ENCODE assay signal across 24 cellular contexts in genomic region chr16:81489547-81490267, GRCh38. TPM values are rescaled to one million over a fixed set of nuclear protein-coding genes. Genes with fewer than 3 reads are reported as not detected.
DNase-seq lines count a peak whose midpoint lies in the region; ATAC-seq, FAIRE-seq and TF ChIP-seq lines count a peak whose summit lies in the region.
"Had no signal": no experiment of that assay in that cellular context is flagged by ENCODE, and none has a peak within 500 bp of the region (broad histone marks: within the 10 kb centered on the region; RNA-seq: fewer than 3 reads in every experiment).

No MANE protein-coding gene starts in this region.

- no peak overlapping the region for H4K8ac ChIP-seq in trophoblast cell (ENCODE audit: low read depth, low read length)

- no peak for ATAC-seq in stimulated activated naive CD8-positive, alpha-beta T cell treated with anti-CD3 and anti-CD28 coated beads, Interleukin-15, Interleukin-2, amounts not matched to agents 100 U/mL and 50 U/mL, for 24 hours
- ATAC-seq in stimulated activated naive CD8-positive, alpha-beta T cell treated with anti-CD3 and anti-CD28 coated beads, Interleukin-15, amount 100 ng/mL, for 72 hours: no peak
- ATAC-seq in GM21825 (IDR thresholded peaks at IDR 0.05; ENCODE audit: unreplicated experiment): no peak
- ATAC-seq: activated CD4-positive, alpha-beta T cell treated with anti-CD3 and anti-CD28 coated beads for 36 hours; activated CD8-positive, alpha-beta memory T cell treated with anti-CD3 and anti-CD28 coated beads, Interleukin-2, amount 10 ng/mL, durations not matched to agents 7 days and 5 days; SK-N-SH treated with all-trans-retinoic acid at 6 μM for 48 hours had no signal

- POLR2A ChIA-PET in RWPE1 (lab: Yijun Ruan, JAX; ENCODE audit: low non-redundant PET): no interaction called here

- H3K36me3 ChIP-seq in kidney (ENCODE audit: control insufficient read depth in 1 of 2, insufficient read depth in 2 of 2, low read length in 2 of 2) (no peaks in the 10 kb centered on the region), trophoblast cell (ENCODE audit: control insufficient read depth in 1 of 2, insufficient read depth in 2 of 2, low read length in 2 of 2) (peaks cover 4 to 14% of the 10 kb centered on the region in 2 experiments), HAP-1 (replicated peaks) (no peaks in the 10 kb centered on the region; the same call in 1 of the 2 replicates)
- H3K36me3 ChIP-seq: brain microvascular endothelial cell, right atrium auricular region, transverse colon had no signal

- H3K23ac ChIP-seq in trophoblast cell (ENCODE audit: low read length): no peak overlapping the region

- no peak overlapping the region for H2BK5ac ChIP-seq in trophoblast cell (ENCODE audit: low read depth, low read length, poor library complexity)

- no peak for TF ChIP-seq CTCF in GM12865 (IDR thresholded peaks at IDR 0.05; ENCODE audit: insufficient read depth, low read depth, low read length, missing control alignments)
- TF ChIP-seq CTCF in RWPE1 (conservative IDR thresholded peaks at IDR 0.05; ENCODE audit: low read depth): no peak
- no peak for TF ChIP-seq CTCF in kidney (IDR thresholded peaks at IDR 0.05; ENCODE audit: borderline replicate concordance, extremely low read depth, insufficient read depth)

- no peaks in the 10 kb centered on the region for H3K9me3 Mint-ChIP-seq in stimulated activated naive CD8-positive, alpha-beta T cell treated with anti-CD3 and anti-CD28 coated beads, Interleukin-15, amount 100 ng/mL, for 72 hours

- H3K9me3 ChIP-seq in kidney (ENCODE audit: control insufficient read depth in 1 of 2, low read length in 2 of 2): no peaks in the 10 kb centered on the region
- no peaks in the 10 kb centered on the region for H3K9me3 ChIP-seq in trophoblast cell (ENCODE audit: insufficient read depth, low read depth, low read length)
- no peaks in the 10 kb centered on the region for H3K9me3 ChIP-seq in HAP-1
- H3K9me3 ChIP-seq: right atrium auricular region, transverse colon had no signal

- H3K79me1 ChIP-seq in trophoblast cell (ENCODE audit: low read length): peaks cover 2% of the 10 kb centered on the region

- intact Hi-C loops in kidney (cut with DNase I): no loop called here

- H2AK5ac ChIP-seq in trophoblast cell (ENCODE audit: low read length): no peak overlapping the region

- peaks cover 34% of the 10 kb centered on the region for H3K4me1 Mint-ChIP-seq in stimulated activated naive CD8-positive, alpha-beta T cell treated with anti-CD3 and anti-CD28 coated beads, Interleukin-15, amount 100 ng/mL, for 72 hours

- CTCF ChIA-PET in RWPE1 (lab: Yijun Ruan, JAX): no interaction called here

- H3K18ac ChIP-seq in trophoblast cell (ENCODE audit: low read length): no peak overlapping the region

- H4K12ac ChIP-seq in trophoblast cell (ENCODE audit: low read depth, low read length): no peak overlapping the region

- no peak for FAIRE-seq in kidney (lab: Jason Lieb, UNC)
- FAIRE-seq: GM19239, keratinocyte had no signal

- H2AFZ ChIP-seq in trophoblast cell (ENCODE audit: insufficient read depth, low read length, poor library complexity): no peak overlapping the region

- H3K9ac ChIP-seq in kidney (ENCODE audit: low read length in 2 of 2) (peak overlapping the region in 1 of 2 donors; percentile 10), trophoblast cell (ENCODE audit: low read length) (no peak overlapping the region)

- H3K27me3 ChIP-seq in trophoblast cell (ENCODE audit: insufficient read depth, low read length): no peaks in the 10 kb centered on the region
- no peaks in the 10 kb centered on the region for H3K27me3 ChIP-seq in HAP-1 (ENCODE audit: low read depth)
- H3K27me3 ChIP-seq: brain microvascular endothelial cell, right atrium auricular region, transverse colon had no signal

- WGBS in trophoblast cell (ENCODE audit: extremely low coverage, insufficient coverage, insufficient read length): no CpG with 5 or more reads among the region's 12 CpGs

- H3K27ac Mint-ChIP-seq in stimulated activated naive CD8-positive, alpha-beta T cell treated with anti-CD3 and anti-CD28 coated beads, Interleukin-15, amount 100 ng/mL, for 72 hours: peak overlapping the region in 1 of 2 donors; percentile 34
- H3K27ac Mint-ChIP-seq: activated CD4-positive, alpha-beta T cell treated with anti-CD3 and anti-CD28 coated beads for 36 hours; activated CD8-positive, alpha-beta memory T cell treated with anti-CD3 and anti-CD28 coated beads, Interleukin-2, amount 10 ng/mL, durations not matched to agents 7 days and 5 days had no signal

- H2BK12ac ChIP-seq in trophoblast cell (ENCODE audit: low read length): no peak overlapping the region

- H3K79me2 ChIP-seq in trophoblast cell (ENCODE audit: control insufficient read depth, insufficient read depth, low read length, poor library complexity): peaks cover 17% of the 10 kb centered on the region

- no peak overlapping the region for H3K14ac ChIP-seq in trophoblast cell (ENCODE audit: low read length)

- no peak overlapping the region for H3K4me3 Mint-ChIP-seq in stimulated activated naive CD8-positive, alpha-beta T cell treated with anti-CD3 and anti-CD28 coated beads, Interleukin-15, amount 100 ng/mL, for 72 hours
- H3K4me3 Mint-ChIP-seq: activated CD4-positive, alpha-beta T cell treated with anti-CD3 and anti-CD28 coated beads for 36 hours; activated CD8-positive, alpha-beta memory T cell treated with anti-CD3 and anti-CD28 coated beads, Interleukin-2, amount 10 ng/mL, durations not matched to agents 7 days and 5 days had no signal

- H3K4me2 ChIP-seq in trophoblast cell (ENCODE audit: low read length): no peak overlapping the region

- H3K4me3 ChIP-seq in GM12865 (ENCODE audit: low read depth, low read length) (no peak overlapping the region), kidney (ENCODE audit: low read length in 2 of 2) (no peak overlapping the region), trophoblast cell (ENCODE audit: low read depth, low read length) (no peak overlapping the region), HAP-1 (no peak overlapping the region)
- H3K4me3 ChIP-seq: right atrium auricular region, transverse colon had no signal

- H3K27me3 Mint-ChIP-seq in stimulated activated naive CD8-positive, alpha-beta T cell treated with anti-CD3 and anti-CD28 coated beads, Interleukin-15, amount 100 ng/mL, for 72 hours: no peaks in the 10 kb centered on the region
- H3K27me3 Mint-ChIP-seq: activated CD4-positive, alpha-beta T cell treated with anti-CD3 and anti-CD28 coated beads for 36 hours; activated CD8-positive, alpha-beta memory T cell treated with anti-CD3 and anti-CD28 coated beads, Interleukin-2, amount 10 ng/mL, durations not matched to agents 7 days and 5 days had no signal

- H3K4ac ChIP-seq in trophoblast cell (ENCODE audit: low read depth, low read length): peak overlapping the region; percentile 48

- peak; percentile 38 for DNase-seq in GM12865 (ENCODE audit: low read depth)
- no peak for DNase-seq in RWPE1 (ENCODE audit: low spot score)
- peak; percentile 57 for DNase-seq in kidney
- no peak for DNase-seq in trophoblast cell
- DNase-seq in stimulated activated naive CD8-positive, alpha-beta T cell treated with anti-CD3 and anti-CD28 coated beads, Interleukin-15, Interleukin-2, amounts not matched to agents 100 U/mL and 50 U/mL, for 24 hours: no peak
- DNase-seq in stimulated activated naive CD8-positive, alpha-beta T cell treated with anti-CD3 and anti-CD28 coated beads, Interleukin-15, amount 100 ng/mL, for 72 hours: no peak
- DNase-seq in HAP-1 (ENCODE audit: low spot score in 2 of 2): no peak
- DNase-seq: activated CD4-positive, alpha-beta T cell treated with anti-CD3 and anti-CD28 coated beads for 36 hours; activated CD8-positive, alpha-beta memory T cell treated with anti-CD3 and anti-CD28 coated beads, Interleukin-2, amount 10 ng/mL, durations not matched to agents 7 days and 5 days; brain microvascular endothelial cell; COR-L47; cortex of kidney; EL; foreskin fibroblast; hypothalamus; midbrain; NCI-H774; nucleus accumbens; transverse colon had no signal

- in situ Hi-C loops in HAP-1 (cut with MboI; ENCODE audit: low sequenced_read_pairs): no loop called here

- H3K4me1 ChIP-seq in kidney (ENCODE audit: control insufficient read depth in 1 of 2, insufficient read depth in 1 of 2, low read depth in 1 of 2, low read length in 2 of 2) (peaks cover 60 to 66% of the 10 kb centered on the region in 2 donors), trophoblast cell (ENCODE audit: control insufficient read depth in 1 of 2, insufficient read depth in 2 of 2, low read length in 2 of 2) (peaks cover 21 to 24% of the 10 kb centered on the region in 2 experiments), HAP-1 (no peaks in the 10 kb centered on the region)

- peak overlapping the region; percentile 48 for H3K27ac ChIP-seq in RWPE1
- peak overlapping the region in 1 of 2 donors; percentile 54 for H3K27ac ChIP-seq in kidney (ENCODE audit: low read depth in 2 of 2, low read length in 2 of 2)
- H3K27ac ChIP-seq in trophoblast cell (ENCODE audit: low read depth, low read length): no peak overlapping the region
- H3K27ac ChIP-seq: brain microvascular endothelial cell, right atrium auricular region, transverse colon had no signal

- H4K91ac ChIP-seq in trophoblast cell (ENCODE audit: low read depth, low read length): no peak overlapping the region

- H2BK120ac ChIP-seq in trophoblast cell (ENCODE audit: insufficient read depth, low read length, poor library complexity): no peak overlapping the region

RNA-seq across cellular contexts. Expression of gene CMIP, which starts 45.1 kb away (rescaled TPM):
- 65.7 TPM for total RNA-seq in kidney
- 16.6 TPM for polyA plus RNA-seq in kidney (ENCODE audit: insufficient read depth, low read depth, low replicate concordance)
- 78.7 and 79.2 TPM in 2 replicates for polyA plus RNA-seq in trophoblast cell (2013)

Comparison
In these comparisons a context has a peak if more than half of its experiments do, and no peak if none do; other contexts are left out.
1. DNase-seq: peak in GM12865 (single experiment) and kidney (single experiment); none in RWPE1 (single experiment), trophoblast cell (0 of 2), stimulated activated naive CD8-positive, alpha-beta T cell treated with anti-CD3 and anti-CD28 coated beads, Interleukin-15, Interleukin-2, amounts not matched to agents 100 U/mL and 50 U/mL, for 24 hours (single experiment), stimulated activated naive CD8-positive, alpha-beta T cell treated with anti-CD3 and anti-CD28 coated beads, Interleukin-15, amount 100 ng/mL, for 72 hours (0 of 2) and HAP-1 (0 of 2).